ENCODE assay signal across 23 cellular contexts in genomic region chr9:86575137-86575536, GRCh38.
"Had no signal": no experiment of that assay in that cellular context is flagged by ENCODE, and none has a peak within 500 bp of the region (broad histone marks: within the 10 kb centered on the region; RNA-seq: fewer than 3 reads in every experiment).

No MANE protein-coding gene starts in this region.

- ATAC-seq: naive thymus-derived CD8-positive, alpha-beta T cell; WTC11 had no signal

- H3K27ac ChIP-seq: epithelial cell of prostate, neural progenitor cell, parathyroid adenoma had no signal

- H3K4me1 ChIP-seq: parathyroid adenoma had no signal

- H3K36me3 ChIP-seq: esophagus squamous epithelium, neural progenitor cell, tibial nerve had no signal

- H3K4me3 ChIP-seq: esophagus squamous epithelium, neural progenitor cell, tibial nerve had no signal

- H3K9me3 ChIP-seq: esophagus squamous epithelium had no signal

- DNase-seq: activated CD4-positive, alpha-beta memory T cell treated with anti-CD3 and anti-CD28 coated beads, Interleukin-2, amount 10 ng/mL, durations not matched to agents 7 days and 5 days; activated CD4-positive, alpha-beta T cell treated with anti-CD3 and anti-CD28 coated beads for 1 hour; activated CD4-positive, alpha-beta T cell treated with anti-CD3 and anti-CD28 coated beads, Interleukin-2, amount 10 ng/mL, durations not matched to agents 7 days and 5 days; activated CD8-positive, alpha-beta memory T cell treated with anti-CD3 and anti-CD28 coated beads, Interleukin-2, amount 50 U/mL, for 48 hours; activated gamma-delta T cell; activated naive CD4-positive, alpha-beta T cell treated with anti-CD3 and anti-CD28 coated beads, Interleukin-2, amount 10 ng/mL, durations not matched to agents 7 days and 5 days; activated naive CD8-positive, alpha-beta T cell treated with anti-CD3 and anti-CD28 coated beads, Interleukin-2, amount 10 ng/mL, durations not matched to agents 7 days and 5 days; activated T-cell treated with anti-CD3 and anti-CD28 coated beads, Interleukin-2, amount 50 U/mL, for 24 hours; caudate nucleus; esophagus squamous epithelium; foreskin melanocyte; mammary epithelial cell; naive thymus-derived CD8-positive, alpha-beta T cell; occipital lobe; stimulated activated CD4-positive, alpha-beta T cell treated with anti-CD3 and anti-CD28 coated beads, Interleukin-15, amount 100 ng/mL, for 24 hours; stimulated activated CD4-positive, alpha-beta T cell treated with anti-CD3 and anti-CD28 coated beads, Interleukin-2, amount 100 ng/mL, for 24 hours; stimulated activated naive CD4-positive, alpha-beta T cell; T-helper 2 cell had no signal

- H3K27me3 ChIP-seq: esophagus squamous epithelium, neural progenitor cell, tibial nerve had no signal
